ENCODE assay signal across 15 cellular contexts in genomic region chr19:54937926-54938325, GRCh38. TPM values are rescaled to one million over a fixed set of nuclear protein-coding genes. Genes with fewer than 3 reads are reported as not detected.
A peak's percentile ranks its signal among the peaks of the same experiment; 100 is the strongest.
DNase-seq lines count a peak whose midpoint lies in the region; ATAC-seq and TF ChIP-seq lines count a peak whose summit lies in the region.
"Had no signal": no experiment of that assay in that cellular context is flagged by ENCODE, and none has a peak within 500 bp of the region (broad histone marks: within the 10 kb centered on the region; RNA-seq: fewer than 3 reads in every experiment).

No MANE protein-coding gene starts in this region.

- CTCF ChIA-PET in activated CD4-positive, alpha-beta T cell treated with anti-CD3 and anti-CD28 coated beads for 36 hours (lab: Charles Lee) = no interaction called here
- CTCF ChIA-PET in HEK293T (lab: Yijun Ruan, JAX) = no interaction called here

- peak; percentile 45 for DNase-seq in activated CD4-positive, alpha-beta T cell treated with anti-CD3 and anti-CD28 coated beads for 36 hours
- DNase-seq in activated CD4-positive, alpha-beta T cell treated with anti-CD3 and anti-CD28 coated beads for 4 hours = no peak
- peak; percentile 88 for DNase-seq in NOMO-1 treated with DMSO at 0.1 percent for 48 hours (lab: John Stamatoyannopoulos, UW; ENCODE audit: unreplicated experiment)
- peak; percentile 15 for DNase-seq in naive B cell
- no peak for DNase-seq in HEK293T (ENCODE audit: extremely low spot score)
- DNase-seq in HK-2 (ENCODE audit: unreplicated experiment) = no peak
- DNase-seq: 8988T, Calu3, occipital lobe, T-helper 9 cell had no signal

- no peaks in the 10 kb centered on the region for H3K36me3 Mint-ChIP-seq in activated CD4-positive, alpha-beta T cell treated with anti-CD3 and anti-CD28 coated beads for 36 hours (ENCODE audit: low read depth)
- no peaks in the 10 kb centered on the region for H3K36me3 Mint-ChIP-seq in naive B cell

- H3K27ac Mint-ChIP-seq in activated CD4-positive, alpha-beta T cell treated with anti-CD3 and anti-CD28 coated beads for 36 hours = no peak overlapping the region
- peak overlapping the region in 2 of 6 donors; percentile 36 to 42 for H3K27ac Mint-ChIP-seq in naive B cell
- H3K27ac Mint-ChIP-seq: dendritic cell treated with granulocyte-macrophage colony-stimulating factor and Interleukin-4, amounts not matched to agents 40 ng/mL and 50 ng/mL, for 4 days had no signal

- intact Hi-C loops in activated CD4-positive, alpha-beta T cell treated with anti-CD3 and anti-CD28 coated beads for 36 hours (cut with DNase I, micrococcal nuclease) = no loop called here

- H3K4me1 Mint-ChIP-seq in activated CD4-positive, alpha-beta T cell treated with anti-CD3 and anti-CD28 coated beads for 36 hours = peaks cover 3% of the 10 kb centered on the region
- H3K4me1 Mint-ChIP-seq in naive B cell = peaks cover 0 to 14% (median 4%) of the 10 kb centered on the region in 3 donors

- no peaks in the 10 kb centered on the region for H3K9me3 Mint-ChIP-seq in activated CD4-positive, alpha-beta T cell treated with anti-CD3 and anti-CD28 coated beads for 36 hours (ENCODE audit: low read depth)
- no peaks in the 10 kb centered on the region for H3K9me3 Mint-ChIP-seq in naive B cell
- H3K9me3 Mint-ChIP-seq: dendritic cell treated with granulocyte-macrophage colony-stimulating factor and Interleukin-4, amounts not matched to agents 40 ng/mL and 50 ng/mL, for 4 days had no signal

- peaks cover 6% of the 10 kb centered on the region for H3K27me3 Mint-ChIP-seq in activated CD4-positive, alpha-beta T cell treated with anti-CD3 and anti-CD28 coated beads for 36 hours
- peaks cover 10 to 21% (median 13%) of the 10 kb centered on the region in 3 donors for H3K27me3 Mint-ChIP-seq in naive B cell

- POLR2A ChIA-PET in activated CD4-positive, alpha-beta T cell treated with anti-CD3 and anti-CD28 coated beads for 36 hours (lab: Charles Lee) = interaction anchor here (0.6 to 1.0 kb wide), 2 partner anchors 78 to 318 kb away, joined by 4 to 6 read pairs; no protein-coding TSS in a partner anchor
- POLR2A ChIA-PET in HEK293T (lab: Yijun Ruan, JAX) = no interaction called here

- ATAC-seq in activated CD4-positive, alpha-beta T cell treated with anti-CD3 and anti-CD28 coated beads for 36 hours = peak; percentile 87
- ATAC-seq in GM21390 (IDR thresholded peaks at IDR 0.05; ENCODE audit: unreplicated experiment) (peak; percentile 45), naive B cell (ENCODE audit: low read depth in 2 of 2) (peak; percentile 69 to 94), GM18519 (IDR thresholded peaks at IDR 0.05; ENCODE audit: low FRiP score, unreplicated experiment) (no peak)

- no peak overlapping the region for H3K4me3 Mint-ChIP-seq in activated CD4-positive, alpha-beta T cell treated with anti-CD3 and anti-CD28 coated beads for 36 hours
- H3K4me3 Mint-ChIP-seq in naive B cell = peak overlapping the region in 3 of 8 donors; percentile 4 to 30 (median 16)
- H3K4me3 Mint-ChIP-seq: dendritic cell treated with granulocyte-macrophage colony-stimulating factor and Interleukin-4, amounts not matched to agents 40 ng/mL and 50 ng/mL, for 4 days had no signal

TF ChIP-seq in HEK293T, 16 proteins besides CTCF, POLR2A, EP300 and RAD21:
- TF ChIP-seq PKNOX1 (IDR thresholded peaks at IDR 0.05) (no peak), SUZ12 (IDR thresholded peaks at IDR 0.05) (no peak), ELF4 (IDR thresholded peaks at IDR 0.05) (no peak), TARDBP (IDR thresholded peaks at IDR 0.05) (no peak), LEF1 (IDR thresholded peaks at IDR 0.05; ENCODE audit: borderline replicate concordance) (no peak), HDGF (IDR thresholded peaks at IDR 0.05; ENCODE audit: borderline replicate concordance) (no peak), ZNF384 (IDR thresholded peaks at IDR 0.05) (no peak), CTBP1 (IDR thresholded peaks at IDR 0.05; ENCODE audit: borderline replicate concordance) (no peak), FOXM1 (IDR thresholded peaks at IDR 0.05; ENCODE audit: borderline replicate concordance) (no peak), FOXK2 (IDR thresholded peaks at IDR 0.05) (no peak), L3MBTL2 (conservative IDR thresholded peaks at IDR 0.05) (no peak), BHLHE40 (IDR thresholded peaks at IDR 0.05; ENCODE audit: borderline replicate concordance) (no peak), ARNT (IDR thresholded peaks at IDR 0.05) (no peak), SP1 (IDR thresholded peaks at IDR 0.05) (no peak), NFRKB (IDR thresholded peaks at IDR 0.05) (no peak), FOXA1 (IDR thresholded peaks at IDR 0.05) (no peak)

RNA-seq across cellular contexts. Expression of gene NLRP7, which starts 9.4 kb away (rescaled TPM):
- not detected for total RNA-seq in activated CD4-positive, alpha-beta T cell treated with anti-CD3 and anti-CD28 coated beads for 36 hours
- not detected for polyA plus RNA-seq in naive B cell (ENCODE audit: low read depth in 6 of 6)
- total RNA-seq: Calu3, lung microvascular endothelial cell, MCF 10A, occipital lobe had no signal

RNA-seq across cellular contexts. Expression of gene NLRP2, which starts 28.2 kb away (rescaled TPM):
- total RNA-seq in activated CD4-positive, alpha-beta T cell treated with anti-CD3 and anti-CD28 coated beads for 36 hours = 1 to 10 TPM; 7.1 to 8.8 TPM
- polyA plus RNA-seq in naive B cell (ENCODE audit: low read depth in 6 of 6) = 1 to 10 TPM in 3 of 6 donors, under 1 TPM in 2, not detected in 1; 0.52 to 5.9 (median 1.2) TPM
- total RNA-seq: MCF 10A had no signal

RNA-seq across cellular contexts. Expression of gene NCR1, which starts 32.0 kb away (rescaled TPM):
- total RNA-seq in activated CD4-positive, alpha-beta T cell treated with anti-CD3 and anti-CD28 coated beads for 36 hours = not detected
- polyA plus RNA-seq in naive B cell (ENCODE audit: low read depth in 6 of 6) = not detected
- total RNA-seq: Calu3, lung microvascular endothelial cell, MCF 10A, occipital lobe had no signal

Comparison
In these comparisons a context has a peak if more than half of its experiments do, and no peak if none do; other contexts are left out.
1. DNase-seq: peak in activated CD4-positive, alpha-beta T cell treated with anti-CD3 and anti-CD28 coated beads for 36 hours (single experiment), NOMO-1 treated with DMSO at 0.1 percent for 48 hours (single experiment) and naive B cell (single experiment); none in activated CD4-positive, alpha-beta T cell treated with anti-CD3 and anti-CD28 coated beads for 4 hours (0 of 2), HEK293T (single experiment) and HK-2 (single experiment).